Comparison of ENCODE assay signal across 16 cellular contexts in genomic region chr10:29722777-29723176, GRCh38.
DNase-seq lines count a peak whose midpoint lies in the region; ATAC-seq and TF ChIP-seq lines count a peak whose summit lies in the region.
"Had no signal": no experiment of that assay in that cellular context is flagged by ENCODE, and none has a peak within 500 bp of the region (broad histone marks: within the 10 kb centered on the region; RNA-seq: fewer than 3 reads in every experiment).

No MANE protein-coding gene starts in this region.

- no peak overlapping the region; the same call in 2 of the 3 replicates for H2BK15ac ChIP-seq in IMR-90 (ENCODE audit: low read depth, low read length)

- H3K27me3 ChIP-seq in IMR-90 (ENCODE audit: control insufficient read depth, insufficient read depth, low read length) (no peaks in the 10 kb centered on the region), esophagus muscularis mucosa (no peaks in the 10 kb centered on the region), thyroid gland (no peaks in the 10 kb centered on the region), A673 (replicated peaks; ENCODE audit: insufficient read depth, low read depth, low read length, poor library complexity) (no peaks in the 10 kb centered on the region)
- H3K27me3 ChIP-seq: SJCRH30 had no signal

- WGBS in IMR-90 (ENCODE audit: extremely low coverage in 2 of 2, insufficient read length in 1 of 2), 2 experiments: no CpG with 5 or more reads among the region's 4 CpGs
- 70% methylated on average over 4 of the region's 4 CpGs for WGBS in esophagus muscularis mucosa
- WGBS in thyroid gland, 2 donors: 83 to 89% methylated on average over 4 of the region's 4 CpGs

- H4K20me1 ChIP-seq in IMR-90 (ENCODE audit: insufficient read depth, low read length): peaks cover 55% of the 10 kb centered on the region

- no peak overlapping the region; a peak in 1 of 4 replicates for H4K8ac ChIP-seq in IMR-90 (ENCODE audit: low read depth in 2 of 2, low read length in 2 of 2)

- no peak overlapping the region for H2AK5ac ChIP-seq in IMR-90 (ENCODE audit: low read depth, low read length)

- in situ Hi-C loops in IMR-90 (cut with MboI; ENCODE audit: low sequenced_read_pairs): no loop called here

- 0 out of 2 replicates have a peak overlapping the region, but pooled peaks have one; percentile 15 for H3K14ac ChIP-seq in IMR-90 (replicated peaks; ENCODE audit: low read depth, low read length)

- no peak overlapping the region for H3K4me3 ChIP-seq in IMR-90 (ENCODE audit: insufficient read depth, low read depth, low read length)
- H3K4me3 ChIP-seq in esophagus muscularis mucosa: peak overlapping the region in 1 of 4 donors; percentile 0
- no peak overlapping the region for H3K4me3 ChIP-seq in thyroid gland (replicated peaks in 1 of 3)
- no peak overlapping the region for H3K4me3 ChIP-seq in A673 (ENCODE audit: low read depth, low read length, poor library complexity, severe bottlenecking)
- H3K4me3 ChIP-seq: SJCRH30 had no signal

- no peak overlapping the region for H2AFZ ChIP-seq in IMR-90 (replicated peaks; ENCODE audit: low read length, poor library complexity)

- H3K36me3 ChIP-seq in IMR-90 (ENCODE audit: control insufficient read depth, insufficient read depth, low read length) (no peaks in the 10 kb centered on the region; the same call in 1 of the 2 replicates), esophagus muscularis mucosa (peaks cover 0 to 5% (median 0%) of the 10 kb centered on the region in 4 donors), thyroid gland (no peaks in the 10 kb centered on the region), A673 (ENCODE audit: insufficient read depth, low read length, poor library complexity, severe bottlenecking) (no peaks in the 10 kb centered on the region)

- H3K4me1 ChIP-seq in IMR-90 (ENCODE audit: control insufficient read depth, insufficient read depth, low read length) (peaks cover 9% of the 10 kb centered on the region), esophagus muscularis mucosa (peaks cover 22 to 80% (median 74%) of the 10 kb centered on the region in 4 donors), thyroid gland (peaks cover 41 to 47% of the 10 kb centered on the region in 2 donors), A673 (ENCODE audit: insufficient read depth, low read length, poor library complexity, severe bottlenecking) (no peaks in the 10 kb centered on the region)
- H3K4me1 ChIP-seq: SJCRH30 had no signal

- DNase-seq in IMR-90 (no peak), esophagus muscularis mucosa (ENCODE audit: extremely low spot score) (peak; percentile 19), sciatic nerve (ENCODE audit: low spot score) (no peak), thyroid gland (no peak), NCI-H524 treated with DMSO at 0.1 percent for 48 hours (lab: John Stamatoyannopoulos, UW) (no peak), A673 (ENCODE audit: low spot score) (no peak), NOMO-1 (lab: John Stamatoyannopoulos, UW; ENCODE audit: unreplicated experiment in 2 of 2) (no peak)
- DNase-seq: DMS79 treated with DMSO at 0.1 percent for 48 hours, NCI-H1417, NCI-H187, NCI-H226, NCI-H524, PC-3, SJCRH30 had no signal

- no peak overlapping the region; the same call in 1 of the 2 replicates for H3K4ac ChIP-seq in IMR-90 (ENCODE audit: low read depth, low read length)

- H4K5ac ChIP-seq in IMR-90 (ENCODE audit: low read depth, low read length): no peak overlapping the region

- TF ChIP-seq POLR2A in IMR-90 (IDR thresholded peaks at IDR 0.05; ENCODE audit: low read depth, low read length) (no peak), esophagus muscularis mucosa (IDR thresholded peaks at IDR 0.05; ENCODE audit: low read depth) (no peak), thyroid gland (IDR thresholded peaks at IDR 0.05) (no peak)

- TF ChIP-seq CTCF in IMR-90 (conservative IDR thresholded peaks at IDR 0.05; ENCODE audit: low read depth, low read length) (no peak), esophagus muscularis mucosa (IDR thresholded peaks at IDR 0.05) (no peak), thyroid gland (IDR thresholded peaks at IDR 0.05) (no peak), A673 (conservative IDR thresholded peaks at IDR 0.05; ENCODE audit: low read depth, low read length) (no peak)

- H3K18ac ChIP-seq in IMR-90 (ENCODE audit: low read depth, low read length): no peak overlapping the region

- H2BK5ac ChIP-seq in IMR-90 (ENCODE audit: low read depth, low read length, poor library complexity, severe bottlenecking): no peak overlapping the region

- POLR2A ChIA-PET in IMR-90 (lab: Charles Lee; ENCODE audit: unreplicated experiment): no interaction called here
- POLR2A ChIA-PET in A673 (lab: Charles Lee; ENCODE audit: low non-redundant PET): no interaction called here

- TF ChIP-seq RAD21 in IMR-90 (IDR thresholded peaks at IDR 0.05; ENCODE audit: low read length): no peak

- H4K91ac ChIP-seq in IMR-90 (ENCODE audit: insufficient read depth, low read depth, low read length): no peak overlapping the region

- ATAC-seq in IMR-90 (ENCODE audit: low read depth) (no peak), sciatic nerve (peak; percentile 25), HG03469 (IDR thresholded peaks at IDR 0.05; ENCODE audit: unreplicated experiment) (no peak)
- ATAC-seq: PC-3 had no signal

- CTCF ChIA-PET in IMR-90 (lab: Yijun Ruan, JAX) (no interaction called here), A673 (lab: Charles Lee) (no interaction called here)

- H3K79me1 ChIP-seq in IMR-90 (ENCODE audit: low read depth in 1 of 2, low read length in 2 of 2): peaks cover 41 to 74% of the 10 kb centered on the region in 2 experiments

- peaks cover 5% of the 10 kb centered on the region; the same call in 1 of the 2 replicates for H3K9me1 ChIP-seq in IMR-90 (ENCODE audit: insufficient read depth, low read length)

- H2AK9ac ChIP-seq in IMR-90 (replicated peaks; ENCODE audit: low read depth, low read length, poor library complexity): no peak overlapping the region

- H3K23ac ChIP-seq in IMR-90 (ENCODE audit: low read depth, low read length): no peak overlapping the region

- no peak overlapping the region for H2BK20ac ChIP-seq in IMR-90 (ENCODE audit: low read depth, low read length)

- H3K27ac ChIP-seq in IMR-90 (ENCODE audit: insufficient read depth, low read length) (no peak overlapping the region), esophagus muscularis mucosa (replicated peaks in 1 of 4) (peak overlapping the region; percentile 38 to 99 (median 80)), thyroid gland (peak overlapping the region in 2 of 3 donors; percentile 34 to 37), A673 (ENCODE audit: low read depth, low read length, poor library complexity, severe bottlenecking) (no peak overlapping the region)
- H3K27ac ChIP-seq: RWPE1, SJCRH30 had no signal

- H3K56ac ChIP-seq in IMR-90 (ENCODE audit: extremely low read depth, insufficient read depth, low read length): no peak overlapping the region

- dilution Hi-C loops in IMR-90 (cut with HindIII; ENCODE audit: low sequenced_read_pairs, unreplicated experiment): no loop called here

- TF ChIP-seq EP300 in esophagus muscularis mucosa (IDR thresholded peaks at IDR 0.05): no peak

- H3K4me2 ChIP-seq in IMR-90 (ENCODE audit: low read depth, low read length): no peak overlapping the region

- no peak overlapping the region for H2BK120ac ChIP-seq in IMR-90 (ENCODE audit: low read depth, low read length)

- BruUV-seq in IMR-90 (replicated peaks; lab: Mats Ljungman, UMichigan) (no TSS peak), A673 (replicated peaks; lab: Mats Ljungman, UMichigan) (no TSS peak)

- no peak overlapping the region for H3K9ac ChIP-seq in IMR-90 (ENCODE audit: low read depth, low read length)

- intact Hi-C loops in IMR-90 (cut with micrococcal nuclease): no loop called here
- intact Hi-C loops in esophagus muscularis mucosa (cut with DNase I): no loop called here
- intact Hi-C loops in sciatic nerve (cut with DNase I): no loop called here
- intact Hi-C loops in thyroid gland (cut with DNase I): no loop called here
- intact Hi-C loops in A673 (cut with micrococcal nuclease; ENCODE audit: unreplicated experiment): no loop called here

- H3K9me3 ChIP-seq in IMR-90 (ENCODE audit: control insufficient read depth, insufficient read depth, low read length): peaks cover 7% of the 10 kb centered on the region
- peaks cover 0 to 9% (median 4%) of the 10 kb centered on the region in 4 donors for H3K9me3 ChIP-seq in esophagus muscularis mucosa
- H3K9me3 ChIP-seq in thyroid gland: no peaks in the 10 kb centered on the region
- H3K9me3 ChIP-seq in A673 (ENCODE audit: low read depth, low read length, poor library complexity, severe bottlenecking): peaks cover 23% of the 10 kb centered on the region

TF ChIP-seq in IMR-90, 13 proteins besides CTCF, POLR2A, EP300 and RAD21:
- TF ChIP-seq USF2 (IDR thresholded peaks at IDR 0.05; ENCODE audit: low read depth, low read length) (no peak), CHD1 (IDR thresholded peaks at IDR 0.05; ENCODE audit: low read depth, low read length) (no peak), MAFK (IDR thresholded peaks at IDR 0.05; ENCODE audit: low read depth, low read length) (no peak), SMC3 (IDR thresholded peaks at IDR 0.05; ENCODE audit: low read depth, low read length) (no peak), BHLHE40 (IDR thresholded peaks at IDR 0.05; ENCODE audit: low read depth, low read length) (no peak), CEBPB (IDR thresholded peaks at IDR 0.05; ENCODE audit: low read depth, low read length) (no peak), RFX5 (IDR thresholded peaks at IDR 0.05; ENCODE audit: low read depth, low read length) (no peak), NFE2L2 (IDR thresholded peaks at IDR 0.05; ENCODE audit: low read depth, low read length) (no peak), ELK1 (IDR thresholded peaks at IDR 0.05; ENCODE audit: borderline replicate concordance, low read depth, low read length) (no peak), RCOR1 (IDR thresholded peaks at IDR 0.05; ENCODE audit: insufficient replicate concordance, low read length) (no peak)
TF ChIP-seq in IMR-90: peak in this region for 0.

Comparison
In these comparisons a context has a peak if more than half of its experiments do, and no peak if none do; other contexts are left out.
1. H3K27ac ChIP-seq: peak in esophagus muscularis mucosa (4 of 4) and thyroid gland (2 of 3); none in IMR-90 (single experiment) and A673 (single experiment).